8 cellular contexts compared by ENCODE assay signal in genomic region chr7:140646931-140647647, GRCh38. TPM values are rescaled to one million over a fixed set of nuclear protein-coding genes. Genes with fewer than 3 reads are reported as not detected.
DNase-seq lines count a peak whose midpoint lies in the region; ATAC-seq and TF ChIP-seq lines count a peak whose summit lies in the region.

No MANE protein-coding gene starts in this region.

- no peaks in the 10 kb centered on the region for H3K79me2 ChIP-seq in fibroblast of lung (ENCODE audit: control insufficient read depth, insufficient read depth, low read length)

- H3K4me1 Mint-ChIP-seq in activated CD4-positive, alpha-beta T cell treated with anti-CD3 and anti-CD28 coated beads, Interleukin-2, amount 10 ng/mL, durations not matched to agents 7 days and 5 days: peaks cover 4% of the 10 kb centered on the region

- H3K27ac Mint-ChIP-seq in activated CD4-positive, alpha-beta T cell treated with anti-CD3 and anti-CD28 coated beads, Interleukin-2, amount 10 ng/mL, durations not matched to agents 7 days and 5 days: no peak overlapping the region

- H3K4me3 ChIP-seq in fibroblast of lung (replicated peaks in 1 of 4; ENCODE audit: control extremely low read depth in 1 of 4, insufficient read depth in 1 of 4, low read depth in 3 of 4, low read length in 4 of 4): no peak overlapping the region

- H3K9ac ChIP-seq in fibroblast of lung (ENCODE audit: insufficient read depth, low read length): no peak overlapping the region

- TF ChIP-seq CTCF in GM12872 (IDR thresholded peaks at IDR 0.05; ENCODE audit: insufficient read depth, low read depth, low read length): peak; percentile 76
- peak; percentile 41 to 70 for TF ChIP-seq CTCF in fibroblast of lung (conservative IDR thresholded peaks at IDR 0.05 in 1 of 2, IDR thresholded peaks at IDR 0.05 in 1 of 2; ENCODE audit: low read depth in 1 of 2, low read length in 2 of 2)
- TF ChIP-seq CTCF in omental fat pad (IDR thresholded peaks at IDR 0.05): peak in 1 of 3 donors; percentile 3

- no peak overlapping the region for H3K27ac ChIP-seq in fibroblast of lung (ENCODE audit: insufficient read depth, low read length)

- peaks cover 32% of the 10 kb centered on the region for H3K27me3 Mint-ChIP-seq in activated CD4-positive, alpha-beta T cell treated with anti-CD3 and anti-CD28 coated beads, Interleukin-2, amount 10 ng/mL, durations not matched to agents 7 days and 5 days

- no peaks in the 10 kb centered on the region for H3K4me1 ChIP-seq in fibroblast of lung (ENCODE audit: control insufficient read depth, extremely low read depth, insufficient read depth, low read length)

- no peak overlapping the region for H2AFZ ChIP-seq in fibroblast of lung (ENCODE audit: low read length)

- ATAC-seq in HG02678 (IDR thresholded peaks at IDR 0.05; ENCODE audit: unreplicated experiment): peak; percentile 91
- peak; percentile 56 for ATAC-seq in omental fat pad (ENCODE audit: low FRiP score)

- H4K20me1 ChIP-seq in fibroblast of lung (ENCODE audit: control insufficient read depth, extremely low read depth, insufficient read depth, low read length): no peaks in the 10 kb centered on the region

- H3K36me3 Mint-ChIP-seq in activated CD4-positive, alpha-beta T cell treated with anti-CD3 and anti-CD28 coated beads, Interleukin-2, amount 10 ng/mL, durations not matched to agents 7 days and 5 days (ENCODE audit: low read depth): no peaks in the 10 kb centered on the region

- no peaks in the 10 kb centered on the region for H3K36me3 ChIP-seq in fibroblast of lung (ENCODE audit: control insufficient read depth, insufficient read depth, low read length)

- H3K4me2 ChIP-seq in fibroblast of lung (ENCODE audit: extremely low read depth, insufficient read depth, low read length): no peak overlapping the region

- no peak overlapping the region for H3K4me3 Mint-ChIP-seq in activated CD4-positive, alpha-beta T cell treated with anti-CD3 and anti-CD28 coated beads, Interleukin-2, amount 10 ng/mL, durations not matched to agents 7 days and 5 days

- H3K27me3 ChIP-seq in fibroblast of lung (ENCODE audit: control insufficient read depth, insufficient read depth, low read length): no peaks in the 10 kb centered on the region

- peak; percentile 65 for DNase-seq in AG08395 (ENCODE audit: low spot score)
- DNase-seq in NCI-H2171 (lab: John Stamatoyannopoulos, UW): peak; percentile 83
- peak; percentile 26 for DNase-seq in activated CD4-positive, alpha-beta T cell treated with anti-CD3 and anti-CD28 coated beads, Interleukin-2, amount 10 ng/mL, durations not matched to agents 7 days and 5 days
- DNase-seq in fibroblast of lung (ENCODE audit: low read depth in 2 of 2): peak in 1 of 2 donors; percentile 34
- DNase-seq in omental fat pad (ENCODE audit: low spot score): no peak
- DNase-seq in SKM-1 treated with dmso at 0.1 percent for 144 hours (lab: John Stamatoyannopoulos, UW; ENCODE audit: unreplicated experiment): no peak

- POLR2A ChIA-PET in activated CD4-positive, alpha-beta T cell treated with anti-CD3 and anti-CD28 coated beads, Interleukin-2, amount 10 ng/mL, durations not matched to agents 7 days and 5 days (lab: Charles Lee): no interaction called here

- CTCF ChIA-PET in activated CD4-positive, alpha-beta T cell treated with anti-CD3 and anti-CD28 coated beads, Interleukin-2, amount 10 ng/mL, durations not matched to agents 7 days and 5 days (lab: Charles Lee): interaction anchor here (0.7 kb wide), 1 partner anchor 136 kb away, joined by 3 read pairs; no protein-coding TSS in a partner anchor

- no peaks in the 10 kb centered on the region for H3K9me3 ChIP-seq in fibroblast of lung (ENCODE audit: control insufficient read depth, insufficient read depth, low read depth, low read length)

- H3K9me3 Mint-ChIP-seq in activated CD4-positive, alpha-beta T cell treated with anti-CD3 and anti-CD28 coated beads, Interleukin-2, amount 10 ng/mL, durations not matched to agents 7 days and 5 days: no peaks in the 10 kb centered on the region

RNA-seq across cellular contexts. Expression of gene DENND2A, which starts 6.5 kb away (rescaled TPM):
- total RNA-seq in activated CD4-positive, alpha-beta T cell treated with anti-CD3 and anti-CD28 coated beads, Interleukin-2, amount 10 ng/mL, durations not matched to agents 7 days and 5 days: not detected
- 39.0 and 40.8 TPM in 2 replicates for total RNA-seq in fibroblast of lung
- polyA plus RNA-seq in fibroblast of lung: 25.8 and 30.6 TPM in 2 replicates
- 30.7 and 33.8 TPM in 2 replicates for polyA plus RNA-seq in fibroblast of lung (2012)
- 53.6 and 70.6 TPM in 2 replicates for polyA minus RNA-seq in fibroblast of lung (ENCODE audit: low replicate concordance)
- 10 to 100 TPM in 3 of 4 donors, 1 to 10 TPM in 1; 6.7 to 34.7 (median 15.7) TPM for total RNA-seq in omental fat pad

RNA-seq across cellular contexts. Expression of gene ADCK2, which starts 25.7 kb away (rescaled TPM):
- 10 to 100 TPM; 19.7 to 25.8 TPM for total RNA-seq in activated CD4-positive, alpha-beta T cell treated with anti-CD3 and anti-CD28 coated beads, Interleukin-2, amount 10 ng/mL, durations not matched to agents 7 days and 5 days
- 24.9 and 37.5 TPM in 2 replicates for total RNA-seq in fibroblast of lung
- polyA plus RNA-seq in fibroblast of lung: 7.1 and 9.5 TPM in 2 replicates
- polyA plus RNA-seq in fibroblast of lung (2012): 7.9 and 11.0 TPM in 2 replicates
- 7.0 and 12.7 TPM in 2 replicates for polyA minus RNA-seq in fibroblast of lung (ENCODE audit: low replicate concordance)
- 10 to 100 TPM; 15.9 to 25.1 (median 20.1) TPM for total RNA-seq in omental fat pad

RNA-seq across cellular contexts. Expression of gene NDUFB2, which starts 49.4 kb away (rescaled TPM):
- total RNA-seq in activated CD4-positive, alpha-beta T cell treated with anti-CD3 and anti-CD28 coated beads, Interleukin-2, amount 10 ng/mL, durations not matched to agents 7 days and 5 days: 100 to 1,000 TPM; 161 to 201 TPM
- total RNA-seq in fibroblast of lung (44.9 and 116 TPM in 2 replicates), omental fat pad (100 to 1,000 TPM; 118 to 301 (median 234) TPM)
- polyA plus RNA-seq in fibroblast of lung: 283 and 307 TPM in 2 replicates
- 363 and 375 TPM in 2 replicates for polyA plus RNA-seq in fibroblast of lung (2012)
- polyA minus RNA-seq in fibroblast of lung (ENCODE audit: low replicate concordance): 98.1 and 104 TPM in 2 replicates

Comparison
In these comparisons a context has a peak if more than half of its experiments do, and no peak if none do; other contexts are left out.
1. DNase-seq: peak in AG08395 (single experiment), NCI-H2171 (single experiment) and activated CD4-positive, alpha-beta T cell treated with anti-CD3 and anti-CD28 coated beads, Interleukin-2, amount 10 ng/mL, durations not matched to agents 7 days and 5 days (single experiment); none in omental fat pad (single experiment) and SKM-1 treated with dmso at 0.1 percent for 144 hours (single experiment).
2. RNA of gene DENND2A, which starts 6.5 kb away (total RNA-seq): 39.0 to 40.8 TPM in fibroblast of lung and 6.7 to 34.7 TPM in omental fat pad; not detected in activated CD4-positive, alpha-beta T cell treated with anti-CD3 and anti-CD28 coated beads, Interleukin-2, amount 10 ng/mL, durations not matched to agents 7 days and 5 days; every median in the first group is over 4 times any median in the second.